17 cellular contexts compared by ENCODE assay signal in the genomic region with DNA sequence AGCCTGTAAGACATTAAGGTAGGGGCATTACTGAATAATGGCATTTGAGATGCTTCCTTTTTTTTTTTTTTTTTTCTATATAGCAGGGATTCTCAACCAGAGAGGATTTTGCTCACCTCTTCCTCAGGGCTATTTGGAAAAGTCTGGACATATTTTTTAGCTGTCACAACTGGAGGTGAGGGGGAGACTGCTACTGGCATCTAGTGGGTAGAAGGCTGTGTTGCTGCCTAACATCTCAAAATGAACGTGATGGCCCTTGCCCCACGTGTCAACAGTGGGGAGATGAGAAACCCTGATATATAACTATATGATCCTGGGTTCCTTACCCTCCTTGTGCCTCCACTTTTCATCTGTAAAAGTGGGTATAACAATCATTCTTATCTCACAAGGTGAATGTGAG.
A peak's percentile ranks its signal among the peaks of the same experiment; 100 is the strongest.
DNase-seq lines count a peak whose midpoint lies in the region; ATAC-seq and TF ChIP-seq lines count a peak whose summit lies in the region.
"Had no signal": no experiment of that assay in that cellular context is flagged by ENCODE, and none has a peak within 500 bp of the region (broad histone marks: within the 10 kb centered on the region; RNA-seq: fewer than 3 reads in every experiment).

No MANE protein-coding gene starts in this region.

- ATAC-seq in GM23338 (peak; percentile 43; the same call in 2 of the 3 replicates), GM19467 (IDR thresholded peaks at IDR 0.05; ENCODE audit: unreplicated experiment) (no peak), GM21367 (IDR thresholded peaks at IDR 0.05; ENCODE audit: unreplicated experiment) (no peak)
- ATAC-seq: Panc1, T-helper 17 cell had no signal

- H3K9me3 Mint-ChIP-seq in GM23338 (no peaks in the 10 kb centered on the region), endodermal cell (no peaks in the 10 kb centered on the region), Caco-2 (ENCODE audit: unreplicated experiment) (no peaks in the 10 kb centered on the region)
- H3K9me3 Mint-ChIP-seq: CD4-positive, alpha-beta T cell had no signal

- no peaks in the 10 kb centered on the region for H3F3A ChIP-seq in GM23338 (replicated peaks; ENCODE audit: low read depth)

- no peaks in the 10 kb centered on the region for H3K79me2 ChIP-seq in GM23338 (replicated peaks; ENCODE audit: insufficient read depth)

- no peaks in the 10 kb centered on the region for H3K36me3 ChIP-seq in BE2C
- H3K36me3 ChIP-seq in GM23338 (ENCODE audit: insufficient read depth) = no peaks in the 10 kb centered on the region
- H3K36me3 ChIP-seq in endodermal cell (ENCODE audit: control insufficient read depth, insufficient read depth, low read length) = no peaks in the 10 kb centered on the region
- no peaks in the 10 kb centered on the region for H3K36me3 ChIP-seq in Caco-2 (ENCODE audit: control insufficient read depth, insufficient read depth, low read length)

- H3K4me3 Mint-ChIP-seq in GM23338 (no peak overlapping the region), endodermal cell (no peak overlapping the region), Caco-2 (ENCODE audit: unreplicated experiment) (no peak overlapping the region)
- H3K4me3 Mint-ChIP-seq: CD4-positive, alpha-beta T cell; T-helper 17 cell had no signal

- WGBS in endodermal cell (ENCODE audit: insufficient coverage in 1 of 2, insufficient read length in 1 of 2), 2 experiments = 80% methylated on average over 2 of the region's 2 CpGs; no CpG with 5 or more reads in 1 of the 2 experiments

- no peaks in the 10 kb centered on the region; the same call in 1 of the 2 replicates for H3K9me2 ChIP-seq in GM23338 (ENCODE audit: insufficient read depth)

- H3K27ac ChIP-seq in GM23338 (ENCODE audit: low read depth) = no peak overlapping the region
- H3K27ac ChIP-seq in endodermal cell (ENCODE audit: low read depth, low read length) = no peak overlapping the region

- DNase-seq in BE2C = no peak
- DNase-seq in GM23338 (ENCODE audit: low spot score) = no peak
- DNase-seq in RKO (ENCODE audit: low spot score) = peak; percentile 10
- peak; percentile 47 for DNase-seq in endodermal cell
- DNase-seq in Caco-2 = no peak
- no peak for DNase-seq in GM10266 (ENCODE audit: extremely low spot score)
- DNase-seq: ACHN; CD4-positive, alpha-beta T cell; GOT3; NCI-H2029; NCI-H2227 treated with DMSO at 0.1 percent for 48 hours; NCI-H524 treated with DMSO at 0.1 percent for 48 hours; SHP77 treated with DMSO at 0.1 percent for 48 hours; T-helper 17 cell had no signal

- intact Hi-C loops in Caco-2 (cut with micrococcal nuclease; ENCODE audit: unreplicated experiment) = loop anchor here (2.0 kb wide), 1 partner anchor 136 kb away; no protein-coding TSS in a partner anchor

- no TSS peak for BruUV-seq in Caco-2 (replicated peaks; lab: Mats Ljungman, UMichigan)

- POLR2A ChIA-PET in Caco-2 (lab: Charles Lee) = no interaction called here

- H3K9ac ChIP-seq in endodermal cell (ENCODE audit: extremely low read depth, low read length, poor library complexity, severe bottlenecking) = no peak overlapping the region

- CTCF ChIA-PET in Caco-2 (lab: Charles Lee) = no interaction called here

- H3K27ac Mint-ChIP-seq in GM23338 (no peak overlapping the region), endodermal cell (no peak overlapping the region), Caco-2 (ENCODE audit: unreplicated experiment) (no peak overlapping the region)
- H3K27ac Mint-ChIP-seq: CD4-positive, alpha-beta T cell; T-helper 17 cell had no signal

- H3K27me3 Mint-ChIP-seq in GM23338 (ENCODE audit: insufficient read depth, low read depth, poor library complexity) = no peaks in the 10 kb centered on the region
- no peaks in the 10 kb centered on the region for H3K27me3 Mint-ChIP-seq in endodermal cell (ENCODE audit: insufficient read depth)
- H3K27me3 Mint-ChIP-seq in Caco-2 (ENCODE audit: insufficient read depth, unreplicated experiment) = peaks cover 9% of the 10 kb centered on the region
- H3K27me3 Mint-ChIP-seq: CD4-positive, alpha-beta T cell; T-helper 17 cell had no signal

- no peaks in the 10 kb centered on the region for H3K36me3 Mint-ChIP-seq in GM23338 (ENCODE audit: low read depth)
- no peaks in the 10 kb centered on the region for H3K36me3 Mint-ChIP-seq in endodermal cell (ENCODE audit: low read depth)
- H3K36me3 Mint-ChIP-seq in Caco-2 (ENCODE audit: insufficient read depth, unreplicated experiment) = no peaks in the 10 kb centered on the region

- no peaks in the 10 kb centered on the region; the same call in 1 of the 2 replicates for H3K4me1 ChIP-seq in BE2C
- H3K4me1 ChIP-seq in GM23338 (ENCODE audit: insufficient read depth) = peaks cover 15% of the 10 kb centered on the region; the same call in 1 of the 2 replicates
- peaks cover 8% of the 10 kb centered on the region for H3K4me1 ChIP-seq in endodermal cell (ENCODE audit: control insufficient read depth, insufficient read depth, low read length)
- no peaks in the 10 kb centered on the region for H3K4me1 ChIP-seq in Caco-2

- H3K9me3 ChIP-seq in BE2C = no peaks in the 10 kb centered on the region
- no peaks in the 10 kb centered on the region for H3K9me3 ChIP-seq in endodermal cell (ENCODE audit: control insufficient read depth, low read length)
- H3K9me3 ChIP-seq in Caco-2 = no peaks in the 10 kb centered on the region

- H3K27me3 ChIP-seq in BE2C = no peaks in the 10 kb centered on the region
- no peaks in the 10 kb centered on the region for H3K27me3 ChIP-seq in GM23338 (ENCODE audit: insufficient read depth)
- H3K27me3 ChIP-seq in endodermal cell (ENCODE audit: control insufficient read depth, insufficient read depth, low read length, poor library complexity, severe bottlenecking) = no peaks in the 10 kb centered on the region
- no peaks in the 10 kb centered on the region for H3K27me3 ChIP-seq in Caco-2 (replicated peaks; ENCODE audit: control insufficient read depth, insufficient read depth, low read length)

- H3K4me1 Mint-ChIP-seq in GM23338 (peaks cover 18% of the 10 kb centered on the region), endodermal cell (peaks cover 28% of the 10 kb centered on the region), Caco-2 (ENCODE audit: low read depth, unreplicated experiment) (no peaks in the 10 kb centered on the region)
- H3K4me1 Mint-ChIP-seq: T-helper 17 cell had no signal

- H4K20me1 ChIP-seq in GM23338 (replicated peaks; ENCODE audit: insufficient read depth) = no peaks in the 10 kb centered on the region

- H3K4me3 ChIP-seq in BE2C (ENCODE audit: low read depth, low read length) (no peak overlapping the region), GM23338 (no peak overlapping the region), endodermal cell (ENCODE audit: low read length) (no peak overlapping the region), Caco-2 (ENCODE audit: low read depth, low read length) (no peak overlapping the region)

- H2AFZ ChIP-seq in GM23338 = no peak overlapping the region

- peak; percentile 38 for TF ChIP-seq CTCF in BE2C (IDR thresholded peaks at IDR 0.05; ENCODE audit: low read depth, low read length)
- TF ChIP-seq CTCF in GM23338 (conservative IDR thresholded peaks at IDR 0.05; ENCODE audit: low read depth in 2 of 2) = peak; percentile 35 to 49; a peak in 3 of 4 replicates
- peak; percentile 55 for TF ChIP-seq CTCF in endodermal cell (conservative IDR thresholded peaks at IDR 0.05)
- TF ChIP-seq CTCF in Caco-2 (IDR thresholded peaks at IDR 0.05; ENCODE audit: insufficient read depth in 1 of 2, low read depth in 1 of 2, low read length in 1 of 2, severe bottlenecking in 1 of 2, unreplicated experiment in 1 of 2) = no peak
- TF ChIP-seq CTCF in GM10266 (IDR thresholded peaks at IDR 0.05; ENCODE audit: control insufficient read depth, insufficient read depth, low read depth, missing control alignments) = no peak

- H3K4me2 ChIP-seq in GM23338 = no peak overlapping the region

TF ChIP-seq in GM23338, 12 proteins besides CTCF, POLR2A, EP300 and RAD21:
- TF ChIP-seq EZH2 (IDR thresholded peaks at IDR 0.05; ENCODE audit: low read depth, unreplicated experiment) (no peak), NANOG (IDR thresholded peaks at IDR 0.05; ENCODE audit: borderline replicate concordance) (no peak), JUNB (IDR thresholded peaks at IDR 0.05; ENCODE audit: unreplicated experiment) (no peak), POLR2AphosphoS5 (IDR thresholded peaks at IDR 0.05; ENCODE audit: low read depth) (no peak), ZNF331 (CRISPR knock-in tag; IDR thresholded peaks at IDR 0.05; ENCODE audit: low read depth) (no peak), CREB1 (CRISPR knock-in tag; IDR thresholded peaks at IDR 0.05; ENCODE audit: low read depth) (no peak)
- TF ChIP-seq, protein P1, sequence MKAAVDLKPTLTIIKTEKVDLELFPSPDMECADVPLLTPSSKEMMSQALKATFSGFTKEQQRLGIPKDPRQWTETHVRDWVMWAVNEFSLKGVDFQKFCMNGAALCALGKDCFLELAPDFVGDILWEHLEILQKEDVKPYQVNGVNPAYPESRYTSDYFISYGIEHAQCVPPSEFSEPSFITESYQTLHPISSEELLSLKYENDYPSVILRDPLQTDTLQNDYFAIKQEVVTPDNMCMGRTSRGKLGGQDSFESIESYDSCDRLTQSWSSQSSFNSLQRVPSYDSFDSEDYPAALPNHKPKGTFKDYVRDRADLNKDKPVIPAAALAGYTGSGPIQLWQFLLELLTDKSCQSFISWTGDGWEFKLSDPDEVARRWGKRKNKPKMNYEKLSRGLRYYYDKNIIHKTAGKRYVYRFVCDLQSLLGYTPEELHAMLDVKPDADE (IDR thresholded peaks at IDR 0.05) = no peak

Comparison
In these comparisons a context has a peak if more than half of its experiments do, and no peak if none do; other contexts are left out.
1. DNase-seq: peak in RKO (single experiment) and endodermal cell (single experiment); none in BE2C (single experiment), GM23338 (single experiment), Caco-2 (0 of 2) and GM10266 (single experiment).
2. CTCF ChIP-seq: peak in BE2C (single experiment), GM23338 (2 of 2) and endodermal cell (single experiment); none in Caco-2 (0 of 2) and GM10266 (single experiment).